2 cellular contexts compared by ENCODE assay signal in the genomic region with DNA sequence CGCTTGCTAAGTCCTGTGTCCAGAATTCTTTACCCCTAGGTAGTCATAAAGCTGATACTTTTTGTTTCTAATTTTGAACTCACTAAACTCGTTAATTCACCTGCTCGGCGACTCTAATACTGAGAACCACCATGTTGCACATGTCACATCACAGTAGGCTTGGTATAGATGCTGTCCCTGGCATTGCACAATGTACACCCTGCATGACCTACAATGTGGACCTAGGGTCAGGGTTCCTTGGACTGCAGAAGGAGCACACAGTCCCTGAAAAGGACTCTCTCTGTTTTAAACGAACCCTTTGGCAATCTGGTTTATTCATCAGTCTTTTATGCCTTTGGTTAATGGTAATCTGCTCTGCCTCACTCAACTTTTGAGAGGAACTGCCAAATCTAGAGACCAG.
TF ChIP-seq lines count a peak whose summit lies in the region.

No MANE protein-coding gene starts in this region.

TF ChIP-seq in IMR-90, 13 proteins besides CTCF, POLR2A, EP300 and RAD21:
- TF ChIP-seq, protein P1, sequence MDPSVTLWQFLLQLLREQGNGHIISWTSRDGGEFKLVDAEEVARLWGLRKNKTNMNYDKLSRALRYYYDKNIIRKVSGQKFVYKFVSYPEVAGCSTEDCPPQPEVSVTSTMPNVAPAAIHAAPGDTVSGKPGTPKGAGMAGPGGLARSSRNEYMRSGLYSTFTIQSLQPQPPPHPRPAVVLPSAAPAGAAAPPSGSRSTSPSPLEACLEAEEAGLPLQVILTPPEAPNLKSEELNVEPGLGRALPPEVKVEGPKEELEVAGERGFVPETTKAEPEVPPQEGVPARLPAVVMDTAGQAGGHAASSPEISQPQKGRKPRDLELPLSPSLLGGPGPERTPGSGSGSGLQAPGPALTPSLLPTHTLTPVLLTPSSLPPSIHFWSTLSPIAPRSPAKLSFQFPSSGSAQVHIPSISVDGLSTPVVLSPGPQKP (IDR thresholded peaks at IDR 0.05; ENCODE audit: borderline replicate concordance, low read depth, low read length), result no peak
- TF ChIP-seq NFE2L2 (IDR thresholded peaks at IDR 0.05; ENCODE audit: low read depth, low read length) (no peak), MXI1 (IDR thresholded peaks at IDR 0.05; ENCODE audit: borderline replicate concordance, low read depth, low read length) (no peak), SMC3 (IDR thresholded peaks at IDR 0.05; ENCODE audit: low read depth, low read length) (no peak), FOS (IDR thresholded peaks at IDR 0.05; ENCODE audit: low read depth, low read length) (no peak), CEBPB (IDR thresholded peaks at IDR 0.05; ENCODE audit: low read depth, low read length) (peak; percentile 27; the same call in 1 of the 2 replicates), RCOR1 (IDR thresholded peaks at IDR 0.05; ENCODE audit: insufficient replicate concordance, low read length) (no peak)

TF ChIP-seq in H1, 55 proteins besides CTCF, POLR2A, EP300 and RAD21:
- TF ChIP-seq BACH1 (IDR thresholded peaks at IDR 0.05; ENCODE audit: low read length) (no peak), CREB1 (IDR thresholded peaks at IDR 0.05) (no peak), FOSL1 (IDR thresholded peaks at IDR 0.05; ENCODE audit: insufficient read depth, low read depth, low read length) (no peak), ASH2L (IDR thresholded peaks at IDR 0.05; ENCODE audit: low read length) (no peak), NRF1 (IDR thresholded peaks at IDR 0.05; ENCODE audit: low read depth, low read length) (no peak), POLR2AphosphoS5 (IDR thresholded peaks at IDR 0.05; ENCODE audit: low read depth, low read length) (no peak), ZNF274 (IDR thresholded peaks at IDR 0.05; ENCODE audit: borderline replicate concordance, extremely low read depth, low read length) (no peak), BRCA1 (IDR thresholded peaks at IDR 0.05; ENCODE audit: low read depth, low read length) (no peak), CBX8 (IDR thresholded peaks at IDR 0.05; ENCODE audit: borderline replicate concordance, low read depth, low read length) (no peak), TAF7 (optimal IDR thresholded peaks at IDR 0.05; ENCODE audit: borderline replicate concordance, low read depth, low read length) (no peak), CHD2 (IDR thresholded peaks at IDR 0.05; ENCODE audit: low read length) (no peak), SIN3A (conservative IDR thresholded peaks at IDR 0.05 in 1 of 2, IDR thresholded peaks at IDR 0.05 in 1 of 2; ENCODE audit: low read depth in 1 of 2, low read length in 2 of 2) (no peak), SRF (IDR thresholded peaks at IDR 0.05; ENCODE audit: low read depth, low read length) (no peak)
